In the genomic region with DNA sequence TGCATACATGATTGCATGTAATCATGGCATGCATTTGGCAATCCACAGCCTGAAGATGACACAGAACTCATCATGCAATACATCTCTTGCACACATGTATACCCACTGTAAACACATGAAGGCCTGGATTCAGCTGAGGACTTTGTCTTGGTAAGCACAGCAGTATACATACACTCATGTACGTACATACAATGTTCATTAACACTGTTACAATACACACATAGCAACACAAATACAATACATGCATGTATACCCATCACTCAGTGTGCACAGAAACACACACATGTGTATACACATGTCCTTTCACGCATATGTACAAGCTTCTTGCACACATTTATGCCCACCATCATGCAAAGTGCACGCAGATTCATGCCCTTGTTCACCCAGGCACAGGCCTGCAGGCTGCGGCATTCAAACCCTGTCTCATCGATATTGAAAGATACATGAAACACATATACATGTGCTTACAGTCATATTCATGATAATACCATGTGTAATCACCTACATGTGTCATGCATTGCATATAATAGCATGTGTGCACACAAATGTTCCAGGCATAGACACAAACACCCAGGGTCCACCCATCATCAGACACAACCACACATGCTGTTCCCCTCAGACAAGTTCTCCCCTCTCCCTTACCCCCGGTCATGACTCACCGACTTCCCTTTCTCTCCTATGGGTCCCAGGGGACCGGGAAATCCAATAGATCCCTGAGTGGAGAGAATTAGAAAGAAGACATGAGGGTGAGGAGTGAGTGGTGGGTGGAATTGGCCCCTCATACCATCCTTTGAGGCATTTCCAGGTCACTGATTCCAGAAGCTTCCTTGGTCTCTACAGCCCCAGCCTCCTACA, we compare ENCODE assay signal across 18 cellular contexts. TPM values are rescaled to one million over a fixed set of nuclear protein-coding genes. Genes with fewer than 3 reads are reported as not detected.
"Had no signal": no experiment of that assay in that cellular context is flagged by ENCODE, and none has a peak within 500 bp of the region (broad histone marks: within the 10 kb centered on the region; RNA-seq: fewer than 3 reads in every experiment).

No MANE protein-coding gene starts in this region.

- H3K27ac Mint-ChIP-seq: memory B cell had no signal

- H3K9me3 Mint-ChIP-seq: activated T-helper 17 cell treated with anti-CD3 and anti-CD28 coated beads, Interleukin-2, amount 50 U/mL, for 72 hours; memory B cell had no signal

- H3K4me1 Mint-ChIP-seq: memory B cell had no signal

- H3K4me3 Mint-ChIP-seq: activated T-helper 17 cell treated with anti-CD3 and anti-CD28 coated beads, Interleukin-2, amount 50 U/mL, for 72 hours; memory B cell; naive thymus-derived CD8-positive, alpha-beta T cell had no signal

- H3K4me3 ChIP-seq: cardiac muscle cell, transverse colon, vagina had no signal

- H3K36me3 Mint-ChIP-seq: memory B cell; naive thymus-derived CD8-positive, alpha-beta T cell had no signal

- DNase-seq: activated naive CD4-positive, alpha-beta T cell treated with Interleukin-2 at 50 U/mL for 16 hours; aorta; glutamatergic neuron; kidney glomerular epithelial cell; left ventricle myocardium superior; naive thymus-derived CD8-positive, alpha-beta T cell; small intestine; stimulated activated CD4-positive, alpha-beta T cell treated with anti-CD3 and anti-CD28 coated beads, Interleukin-4, amount 100 ng/mL, for 24 hours; stimulated activated naive CD4-positive, alpha-beta T cell treated with Interleukin-2 at 50 U/mL for 16 hours; T1000; transverse colon had no signal

- FAIRE-seq: endometrium, small intestine had no signal

- ATAC-seq: activated CD4-positive, CD25-positive, alpha-beta regulatory T cell treated with anti-CD3 and anti-CD28 coated beads, Interleukin-2, amount 50 U/mL, for 24 hours; activated T-helper 17 cell treated with anti-CD3 and anti-CD28 coated beads, Interleukin-2, amount 50 U/mL, for 72 hours; left ventricle myocardium superior; naive thymus-derived CD8-positive, alpha-beta T cell had no signal

RNA-seq across cellular contexts. Expression of a gene that starts 28.7 kb away (rescaled TPM):
- polyA plus RNA-seq: naive thymus-derived CD8-positive, alpha-beta T cell had no signal

RNA-seq across cellular contexts. Expression of a gene that starts 31.6 kb away (rescaled TPM):
- polyA plus RNA-seq: aorta; cardiac muscle cell; esophagus; naive thymus-derived CD8-positive, alpha-beta T cell; small intestine had no signal
